Comparison of ENCODE assay signal across 8 cellular contexts in genomic region chrX:40106677-40107290, GRCh38. TPM values are rescaled to one million over a fixed set of nuclear protein-coding genes. Genes with fewer than 3 reads are reported as not detected.
DNase-seq lines count a peak whose midpoint lies in the region; ATAC-seq, FAIRE-seq and TF ChIP-seq lines count a peak whose summit lies in the region.

No MANE protein-coding gene starts in this region.

- peak overlapping the region; percentile 72 for H3K4me3 Mint-ChIP-seq in activated naive CD4-positive, alpha-beta T cell treated with anti-CD3 and anti-CD28 coated beads for 36 hours
- peak overlapping the region; percentile 81 for H3K4me3 Mint-ChIP-seq in activated naive CD8-positive, alpha-beta T cell

- H3K27ac Mint-ChIP-seq in activated naive CD4-positive, alpha-beta T cell treated with anti-CD3 and anti-CD28 coated beads for 36 hours: peak overlapping the region; percentile 71
- no peak overlapping the region for H3K27ac Mint-ChIP-seq in activated naive CD8-positive, alpha-beta T cell

- H3K27me3 ChIP-seq in HepG2 (ENCODE audit: control insufficient read depth in 1 of 2, insufficient read depth in 2 of 2, low read length in 2 of 2) (no peaks in the 10 kb centered on the region), transverse colon (no peaks in the 10 kb centered on the region)

- H3K4me1 ChIP-seq in HepG2 (ENCODE audit: insufficient read depth, low read length) (peaks cover 24% of the 10 kb centered on the region), transverse colon (peaks cover 5 to 39% (median 28%) of the 10 kb centered on the region in 4 donors), mucosa of descending colon (ENCODE audit: low read depth) (peaks cover 12% of the 10 kb centered on the region)

- intact Hi-C loops in activated naive CD4-positive, alpha-beta T cell treated with anti-CD3 and anti-CD28 coated beads for 36 hours (cut with micrococcal nuclease): loop anchor here (1.0 to 5.0 kb wide), 5 partner anchors 8 to 361 kb away; no protein-coding TSS in a partner anchor
- intact Hi-C loops in HepG2 (cut with micrococcal nuclease; ENCODE audit: unreplicated experiment) (loop anchor here (2.0 to 5.0 kb wide), 2 partner anchors 36 to 160 kb away; no protein-coding TSS in a partner anchor), transverse colon (cut with DNase I; ENCODE audit: low total_unique reads) (no loop called here), mucosa of descending colon (cut with DNase I, micrococcal nuclease) (no loop called here)

- TF ChIP-seq CTCF in HepG2 (CRISPR knock-in tag; IDR thresholded peaks at IDR 0.05) (no peak), transverse colon (IDR thresholded peaks at IDR 0.05) (no peak), mucosa of descending colon (IDR thresholded peaks at IDR 0.05) (no peak)

- H2AFZ ChIP-seq in HepG2 (ENCODE audit: low read length): no peak overlapping the region

- WGBS in HepG2 (ENCODE audit: low lambda C conversion rate): 80% methylated on average over 10 of the region's 35 CpGs
- WGBS in transverse colon (ENCODE audit: low coverage in 1 of 2), 2 donors: 31% methylated on average over 34 of the region's 35 CpGs; no CpG with 5 or more reads in 1 of the 2 donors

- no peaks in the 10 kb centered on the region for H3K9me3 ChIP-seq in HepG2 (ENCODE audit: low read length)
- no peaks in the 10 kb centered on the region for H3K9me3 ChIP-seq in transverse colon
- no peaks in the 10 kb centered on the region for H3K9me3 ChIP-seq in mucosa of descending colon

- H3K4me3 ChIP-seq in HepG2 (replicated peaks in 1 of 3; ENCODE audit: insufficient read depth in 1 of 3, low read depth in 2 of 3, low read length in 3 of 3): peak overlapping the region; percentile 40 to 76 (median 45); a peak in 5 of 6 replicates
- peak overlapping the region in 3 of 4 donors; percentile 44 to 65 (median 50) for H3K4me3 ChIP-seq in transverse colon
- no peak overlapping the region for H3K4me3 ChIP-seq in mucosa of descending colon

- H3K9me3 Mint-ChIP-seq in activated naive CD4-positive, alpha-beta T cell treated with anti-CD3 and anti-CD28 coated beads for 36 hours: no peaks in the 10 kb centered on the region
- H3K9me3 Mint-ChIP-seq in activated naive CD8-positive, alpha-beta T cell (ENCODE audit: low read depth): no peaks in the 10 kb centered on the region

- no peaks in the 10 kb centered on the region for H4K20me1 ChIP-seq in HepG2 (ENCODE audit: insufficient read depth, low read length)

- ATAC-seq in HepG2 (no peak), mucosa of descending colon (no peak)

- no TSS peak for BruUV-seq in HepG2 (replicated peaks; lab: Mats Ljungman, UMichigan)

- CTCF ChIA-PET in activated naive CD4-positive, alpha-beta T cell treated with anti-CD3 and anti-CD28 coated beads for 36 hours (lab: Charles Lee): interaction anchor here (0.6 kb wide), 2 partner anchors 12 to 1333 kb away, joined by 3 to 4 read pairs; no protein-coding TSS in a partner anchor
- CTCF ChIA-PET in HepG2 (lab: Yijun Ruan, JAX; ENCODE audit: low intra/inter-chr PET ratio, low total read pairs): no interaction called here

- TF ChIP-seq RAD21 in HepG2 (CRISPR knock-in tag; IDR thresholded peaks at IDR 0.05): no peak

- DNase-seq in activated naive CD4-positive, alpha-beta T cell treated with anti-CD3 and anti-CD28 coated beads for 36 hours: no peak
- no peak for DNase-seq in activated naive CD4-positive, alpha-beta T cell treated with anti-CD3 and anti-CD28 coated beads, Interleukin-2, amount 50 U/mL, for 16 hours
- DNase-seq in HepG2 (ENCODE audit: low spot score) (no peak), transverse colon (no peak), hippocampal formation (lab: John Stamatoyannopoulos, UW) (no peak), mucosa of descending colon (no peak), D341Med (ENCODE audit: low spot score) (no peak)

- H3K27me3 Mint-ChIP-seq in activated naive CD4-positive, alpha-beta T cell treated with anti-CD3 and anti-CD28 coated beads for 36 hours (ENCODE audit: low read depth): peaks cover 2% of the 10 kb centered on the region
- no peaks in the 10 kb centered on the region for H3K27me3 Mint-ChIP-seq in activated naive CD8-positive, alpha-beta T cell

- no peaks in the 10 kb centered on the region for H3K36me3 ChIP-seq in HepG2 (replicated peaks in 1 of 2; ENCODE audit: control insufficient read depth in 1 of 2, insufficient read depth in 2 of 2, low read length in 2 of 2)
- no peaks in the 10 kb centered on the region for H3K36me3 ChIP-seq in transverse colon
- no peaks in the 10 kb centered on the region for H3K36me3 ChIP-seq in mucosa of descending colon (ENCODE audit: low read depth)

- H3K27ac ChIP-seq in HepG2 (ENCODE audit: extremely low read length, insufficient read depth, low read length) (peak overlapping the region; percentile 82), transverse colon (peak overlapping the region; percentile 91 to 96 (median 94))

- H3K79me2 ChIP-seq in HepG2 (ENCODE audit: insufficient read depth, low read length): peaks cover 11% of the 10 kb centered on the region

- peak overlapping the region; percentile 73 for H3K4me2 ChIP-seq in HepG2 (ENCODE audit: low read depth, low read length)

- H3K4me1 Mint-ChIP-seq in activated naive CD4-positive, alpha-beta T cell treated with anti-CD3 and anti-CD28 coated beads for 36 hours (ENCODE audit: low read depth): peaks cover 8% of the 10 kb centered on the region
- H3K4me1 Mint-ChIP-seq in activated naive CD8-positive, alpha-beta T cell (ENCODE audit: low read depth): peaks cover 14% of the 10 kb centered on the region

- in situ Hi-C loops in HepG2 (cut with HindIII; ENCODE audit: extremely low pct_ligation_motif_present, low pct_unique_long_range_greater_than_20kb) (loop anchor here (5.0 kb wide), 1 partner anchor 46 kb away; no protein-coding TSS in a partner anchor), transverse colon (cut with MboI; ENCODE audit: low pct_ligation_motif_present in 1 of 4, low pct_unique_long_range_greater_than_20kb in 1 of 4, low sequenced_read_pairs in 3 of 4) (no loop called here)

- POLR2A ChIA-PET in HepG2 (lab: Yijun Ruan, JAX): interaction anchor here (1.3 to 2.6 kb wide), 4 partner anchors 9 to 93 kb away, joined by 4 to 31 read pairs (median 7); partner anchors contain the start of gene BCOR

- FAIRE-seq in HepG2 (lab: Jason Lieb, UNC): no peak

- peak overlapping the region; percentile 59 for H3K9ac ChIP-seq in HepG2 (ENCODE audit: insufficient read depth, low read depth, low read length)

- H3K36me3 Mint-ChIP-seq in activated naive CD4-positive, alpha-beta T cell treated with anti-CD3 and anti-CD28 coated beads for 36 hours (ENCODE audit: low read depth): no peaks in the 10 kb centered on the region
- no peaks in the 10 kb centered on the region for H3K36me3 Mint-ChIP-seq in activated naive CD8-positive, alpha-beta T cell

- 0 out of 4 replicates have a peak, but pooled peaks of 1 of the 2 experiments have one; percentile 10 for TF ChIP-seq POLR2A in HepG2 (IDR thresholded peaks at IDR 0.05; ENCODE audit: insufficient read depth in 1 of 2, low read depth in 2 of 2, low read length in 2 of 2)
- TF ChIP-seq POLR2A in transverse colon (IDR thresholded peaks at IDR 0.05): peak; percentile 32

- TF ChIP-seq EP300 in HepG2 (IDR thresholded peaks at IDR 0.05; ENCODE audit: low read depth in 2 of 2, low read length in 2 of 2) (no peak), HepG2 (CRISPR knock-in tag; IDR thresholded peaks at IDR 0.05; ENCODE audit: borderline replicate concordance) (no peak), transverse colon (IDR thresholded peaks at IDR 0.05; ENCODE audit: low read depth) (no peak)

TF ChIP-seq in HepG2, 621 proteins besides CTCF, POLR2A, EP300 and RAD21 (continues in another document):
- no peak for TF ChIP-seq E2F2 (CRISPR knock-in tag; IDR thresholded peaks at IDR 0.05; ENCODE audit: borderline replicate concordance)

RNA-seq across cellular contexts. Expression of gene BCOR, which starts 9.0 kb away (rescaled TPM):
- 10 to 100 TPM; 29.1 to 29.9 TPM for total RNA-seq in activated naive CD4-positive, alpha-beta T cell treated with anti-CD3 and anti-CD28 coated beads for 36 hours
- 15.2 and 18.6 TPM in 2 replicates for total RNA-seq in HepG2 (2016; rRNA removed; fragmentation: Illumina TruSeq; extraction: Trizol)
- 3.2 and 4.8 TPM in 2 replicates for total RNA-seq in HepG2 (2016; cell fraction: cytosol; rRNA removed; fragmentation: Illumina TruSeq; extraction: Trizol; ENCODE audit: low read depth)
- total RNA-seq in HepG2 (2016; cell fraction: insoluble cytoplasmic fraction; rRNA removed; fragmentation: Illumina TruSeq; extraction: Trizol): 13.9 and 15.9 TPM in 2 replicates
- total RNA-seq in HepG2 (2016; cell fraction: membrane; rRNA removed; fragmentation: Illumina TruSeq; extraction: Trizol): 7.4 and 7.6 TPM in 2 replicates
- 18.8 and 25.8 TPM in 2 replicates for total RNA-seq in HepG2 (2016; cell fraction: nucleus; rRNA removed; fragmentation: Illumina TruSeq; extraction: Trizol)
- 14.3 and 15.2 TPM in 2 replicates for polyA plus RNA-seq in HepG2 (2011; rRNA removed)
- 11.5 and 13.8 TPM in 2 replicates for polyA plus RNA-seq in HepG2 (2011; cell fraction: cytosol; rRNA removed)
- polyA plus RNA-seq in HepG2 (2011; cell fraction: nucleus; rRNA removed): 30.4 and 30.6 TPM in 2 replicates
- 27.3 and 29.3 TPM in 2 replicates for polyA plus RNA-seq in HepG2 (2012)
- polyA plus RNA-seq in HepG2 (2016; cell fraction: cytosol; fragmentation: Illumina TruSeq; extraction: Trizol; ENCODE audit: low read depth): 1.2 and 1.3 TPM in 2 replicates
- 17.4 and 18.4 TPM in 2 replicates for polyA plus RNA-seq in HepG2 (2016; cell fraction: insoluble cytoplasmic fraction; fragmentation: Illumina TruSeq; extraction: Trizol; ENCODE audit: low read depth)
- 1.3 and 1.9 TPM in 2 replicates for polyA plus RNA-seq in HepG2 (2016; cell fraction: membrane; fragmentation: Illumina TruSeq; extraction: Trizol; ENCODE audit: low read depth)
- 27.4 and 28.9 TPM in 2 replicates for polyA plus RNA-seq in HepG2 (2016; cell fraction: nucleus; fragmentation: Illumina TruSeq; extraction: Trizol; ENCODE audit: insufficient read depth, low read depth)
- 18.3 and 32.5 TPM in 2 replicates for polyA minus RNA-seq in HepG2 (2011; rRNA and poly(A)+ RNA removed; ENCODE audit: low replicate concordance)
- polyA minus RNA-seq in HepG2 (2011; cell fraction: cytosol; rRNA and poly(A)+ RNA removed): 40.3 and 40.4 TPM in 2 replicates
- polyA minus RNA-seq in HepG2 (2011; cell fraction: nucleus; rRNA and poly(A)+ RNA removed): 31.8 TPM in 2 replicates
- total RNA-seq in transverse colon: 10 to 100 TPM; 17.9 to 27.8 (median 20.4) TPM
- total RNA-seq in mucosa of descending colon: 10 to 100 TPM; 18.7 to 26.3 (median 23.6) TPM

Comparison
In these comparisons a context has a peak if more than half of its experiments do, and no peak if none do; other contexts are left out.
1. intact Hi-C loops: an anchor here in activated naive CD4-positive, alpha-beta T cell treated with anti-CD3 and anti-CD28 coated beads for 36 hours (1.0 to 5.0 kb wide) and HepG2 (2.0 to 5.0 kb wide); none called in transverse colon and mucosa of descending colon.